ENCODE assay signal across 12 cellular contexts in the genomic region with DNA sequence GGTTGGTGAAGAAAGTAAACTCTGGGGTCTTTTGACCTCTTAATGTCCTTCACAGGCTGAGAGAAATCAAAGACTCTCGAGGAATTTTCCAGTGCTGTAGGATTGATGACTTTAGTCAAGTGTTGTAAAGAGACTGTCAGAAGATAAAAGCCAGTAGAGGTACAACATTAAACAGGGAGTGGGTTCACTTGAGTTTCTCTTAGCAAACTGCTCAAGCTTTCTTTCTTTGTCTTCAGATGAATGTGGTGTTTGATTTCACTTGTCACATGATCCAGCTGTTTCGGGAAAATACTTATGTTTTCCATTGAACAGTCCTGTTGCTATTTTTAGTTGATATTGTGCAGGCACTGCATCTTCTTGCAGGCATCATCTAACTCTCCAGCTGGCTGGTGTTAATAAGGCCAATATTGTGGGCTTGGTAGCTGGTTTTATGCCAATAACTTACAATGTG. TPM values are rescaled to one million over a fixed set of nuclear protein-coding genes. Genes with fewer than 3 reads are reported as not detected.
A peak's percentile ranks its signal among the peaks of the same experiment; 100 is the strongest.
DNase-seq lines count a peak whose midpoint lies in the region; ATAC-seq and TF ChIP-seq lines count a peak whose summit lies in the region.
"Had no signal": no experiment of that assay in that cellular context is flagged by ENCODE, and none has a peak within 500 bp of the region (broad histone marks: within the 10 kb centered on the region; RNA-seq: fewer than 3 reads in every experiment).

No MANE protein-coding gene starts in this region.

- ATAC-seq in GM18511 (IDR thresholded peaks at IDR 0.05; ENCODE audit: unreplicated experiment) (no peak), GM18909 (IDR thresholded peaks at IDR 0.05; ENCODE audit: poor library complexity, unreplicated experiment) (no peak)

- intact Hi-C loops in stomach (cut with DNase I; ENCODE audit: low total_unique reads) = no loop called here

- TF ChIP-seq EP300 in stomach (IDR thresholded peaks at IDR 0.05) = peak; percentile 30

- no peak for TF ChIP-seq POLR2A in stomach (IDR thresholded peaks at IDR 0.05)

- no peaks in the 10 kb centered on the region for H3K27me3 ChIP-seq in stomach

- no peaks in the 10 kb centered on the region for H3K9me3 ChIP-seq in stomach

- H3K36me3 ChIP-seq in stomach = no peaks in the 10 kb centered on the region

- H3K4me1 ChIP-seq in stomach = peaks cover 8 to 34% (median 28%) of the 10 kb centered on the region in 4 donors

- DNase-seq in NCI-H2029 (lab: John Stamatoyannopoulos, UW) = peak; percentile 2
- DNase-seq in NCI-H2029 treated with DMSO at 0.1 percent for 48 hours (lab: John Stamatoyannopoulos, UW) = no peak
- peak; percentile 57 for DNase-seq in NCI-H69 (lab: John Stamatoyannopoulos, UW)
- DNase-seq in fibroblast of the aortic adventitia (ENCODE audit: low read depth) = peak; percentile 94
- DNase-seq in stomach = no peak
- DNase-seq in NCI-H226 = no peak
- DNase-seq: activated B cell treated with CpG ODN at 0.5 μM for 24 hours; activated naive CD4-positive, alpha-beta T cell treated with anti-CD3 and anti-CD28 coated beads for 36 hours; kidney glomerular epithelial cell; PC-9 had no signal

- TF ChIP-seq CTCF in fibroblast of the aortic adventitia (IDR thresholded peaks at IDR 0.05; ENCODE audit: insufficient read depth, low read length) (no peak), stomach (IDR thresholded peaks at IDR 0.05) (no peak)

- H3K27ac ChIP-seq in stomach = peak overlapping the region in 3 of 5 donors; percentile 47 to 69 (median 64)
- H3K27ac ChIP-seq: PC-9 had no signal

- WGBS in stomach, 5 donors = 20 to 33% (median 29%) methylated on average over 2 of the region's 2 CpGs

- H3K4me3 ChIP-seq in fibroblast of the aortic adventitia (ENCODE audit: low read depth, low read length) (no peak overlapping the region), stomach (no peak overlapping the region)
- H3K4me3 ChIP-seq: PC-9 had no signal

RNA-seq across cellular contexts. Expression of a gene that starts 45.6 kb away (rescaled TPM):
- total RNA-seq in fibroblast of the aortic adventitia (ENCODE audit: low replicate concordance) (not detected in 2 replicates), stomach (10 to 100 TPM in 1 of 5 donors, not detected in 4; 25.4 TPM)
- under 1 TPM in 1 of 3 donors, not detected in 2; 0.35 TPM for polyA plus RNA-seq in stomach
- total RNA-seq: activated B cell treated with CpG ODN at 0.5 μM for 24 hours; activated naive CD4-positive, alpha-beta T cell treated with anti-CD3 and anti-CD28 coated beads for 36 hours; PC-9 had no signal

Comparison
In these comparisons a context has a peak if more than half of its experiments do, and no peak if none do; other contexts are left out.
1. DNase-seq: peak in NCI-H2029 (single experiment), NCI-H69 (single experiment) and fibroblast of the aortic adventitia (single experiment); none in NCI-H2029 treated with DMSO at 0.1 percent for 48 hours (single experiment), stomach (single experiment) and NCI-H226 (single experiment).